ENCODE assay signal across 2 cellular contexts in genomic region chr17:76519048-76519614, GRCh38.
A peak's percentile ranks its signal among the peaks of the same experiment; 100 is the strongest.
TF ChIP-seq lines count a peak whose summit lies in the region.

No MANE protein-coding gene starts in this region.

TF ChIP-seq in HEK293, 187 proteins besides CTCF, POLR2A, EP300 and RAD21 (continues in another document):
- no peak for TF ChIP-seq ZNF692 (tag by site-specific recombination; IDR thresholded peaks at IDR 0.05)
- TF ChIP-seq EGR2 (tag by site-specific recombination; IDR thresholded peaks at IDR 0.05; ENCODE audit: low read depth) = peak; percentile 40; the same call in 1 of the 2 replicates
- TF ChIP-seq HIC1 (tag by site-specific recombination; IDR thresholded peaks at IDR 0.05) = no peak
- TF ChIP-seq ZSCAN4 (tag by site-specific recombination; IDR thresholded peaks at IDR 0.05) = no peak
- 0 out of 2 replicates have a peak, but pooled peaks have one; percentile 1 for TF ChIP-seq GLIS2 (tag by site-specific recombination; IDR thresholded peaks at IDR 0.05)
- TF ChIP-seq ZFHX2 (tag by site-specific recombination; conservative IDR thresholded peaks at IDR 0.05) = 0 out of 2 replicates have a peak, but pooled peaks have one; percentile 19
- TF ChIP-seq IKZF3 (tag by site-specific recombination; IDR thresholded peaks at IDR 0.05) = 0 out of 2 replicates have a peak, but pooled peaks have one; percentile 15
- no peak for TF ChIP-seq YY2 (tag by site-specific recombination; IDR thresholded peaks at IDR 0.05)
- no peak for TF ChIP-seq PRDM10 (tag by site-specific recombination; IDR thresholded peaks at IDR 0.05)
- peak; percentile 68 for TF ChIP-seq ZNF398 (tag by site-specific recombination; IDR thresholded peaks at IDR 0.05)
- TF ChIP-seq ZNF610 (tag by site-specific recombination; IDR thresholded peaks at IDR 0.05; ENCODE audit: borderline replicate concordance) = no peak

TF ChIP-seq in H1, 55 proteins besides CTCF, POLR2A, EP300 and RAD21:
- no peak for TF ChIP-seq KDM4A (IDR thresholded peaks at IDR 0.05; ENCODE audit: low read depth, low read length, severe bottlenecking)
- no peak for TF ChIP-seq TBP (IDR thresholded peaks at IDR 0.05; ENCODE audit: low read depth, low read length)
- no peak for TF ChIP-seq KDM5A (IDR thresholded peaks at IDR 0.05; ENCODE audit: low read length)
- no peak for TF ChIP-seq SP1 (IDR thresholded peaks at IDR 0.05; ENCODE audit: low read depth, low read length)
- no peak for TF ChIP-seq SAP30 (IDR thresholded peaks at IDR 0.05; ENCODE audit: insufficient read depth, insufficient replicate concordance, low read length)
- TF ChIP-seq TCF12 (IDR thresholded peaks at IDR 0.05; ENCODE audit: low read depth, low read length) = no peak
- no peak for TF ChIP-seq EZH2 (IDR thresholded peaks at IDR 0.05; ENCODE audit: low read depth, low read length, severe bottlenecking)
- TF ChIP-seq CEBPB (IDR thresholded peaks at IDR 0.05; ENCODE audit: low read depth, low read length) = no peak
- no peak for TF ChIP-seq ZNF274 (IDR thresholded peaks at IDR 0.05; ENCODE audit: borderline replicate concordance, extremely low read depth, low read length)
- no peak for TF ChIP-seq TAF1 (IDR thresholded peaks at IDR 0.05; ENCODE audit: low read depth, low read length)
- TF ChIP-seq CBX8 (IDR thresholded peaks at IDR 0.05; ENCODE audit: borderline replicate concordance, low read depth, low read length) = no peak
- no peak for TF ChIP-seq SUZ12 (IDR thresholded peaks at IDR 0.05; ENCODE audit: low read length)
- TF ChIP-seq EGR1 (IDR thresholded peaks at IDR 0.05; ENCODE audit: borderline replicate concordance, low read depth, low read length) = no peak
- no peak for TF ChIP-seq RXRA (IDR thresholded peaks at IDR 0.05; ENCODE audit: insufficient read depth, low read depth, low read length)
- TF ChIP-seq CBX5 (IDR thresholded peaks at IDR 0.05; ENCODE audit: low read depth, low read length) = no peak
- no peak for TF ChIP-seq MAX (IDR thresholded peaks at IDR 0.05)
- no peak for TF ChIP-seq GTF2F1 (IDR thresholded peaks at IDR 0.05; ENCODE audit: borderline replicate concordance, low read depth, low read length)
- no peak for TF ChIP-seq USF2 (IDR thresholded peaks at IDR 0.05; ENCODE audit: low read length)
